16 cellular contexts compared by ENCODE assay signal in the genomic region with DNA sequence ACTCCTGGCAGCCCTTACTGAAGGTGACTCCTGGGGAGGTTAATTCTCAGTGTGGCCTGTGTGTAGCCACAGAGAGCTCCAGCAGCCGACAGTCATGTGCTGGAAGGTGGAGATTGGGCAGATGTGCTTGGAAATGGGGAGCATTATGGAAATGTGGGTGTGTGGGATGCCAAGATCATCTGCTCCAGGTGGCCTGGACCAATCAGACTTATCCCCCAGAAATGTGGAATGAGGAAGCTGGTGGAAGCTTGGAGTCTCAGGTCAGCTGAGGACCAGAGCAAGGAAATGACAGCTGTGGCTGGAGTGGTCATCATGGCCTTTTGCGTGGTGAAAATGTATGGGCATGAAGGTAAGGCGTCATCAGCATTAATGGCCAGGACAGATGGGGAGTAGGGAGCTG.
"Had no signal": no experiment of that assay in that cellular context is flagged by ENCODE, and none has a peak within 500 bp of the region (broad histone marks: within the 10 kb centered on the region; RNA-seq: fewer than 3 reads in every experiment).

No MANE protein-coding gene starts in this region.

- DNase-seq: activated CD4-positive, alpha-beta T cell treated with anti-CD3 and anti-CD28 coated beads, Interleukin-2, amount 50 U/mL, for 4 hours; activated CD4-positive, CD25-positive, alpha-beta regulatory T cell treated with anti-CD3 and anti-CD28 coated beads, Interleukin-2, amount 50 U/mL, for 72 hours; activated naive CD4-positive, alpha-beta T cell treated with Interleukin-2 at 50 U/mL for 16 hours; activated naive CD8-positive, alpha-beta T cell treated with anti-CD3 and anti-CD28 coated beads, Interleukin-2, amount 50 U/mL, for 24 hours; activated T-cell treated with anti-CD3 and anti-CD28 coated beads for 4 hours; colonic mucosa; effector CD4-positive, alpha-beta T cell; esophagus squamous epithelium; glutamatergic neuron; hypothalamus; kidney; left ventricle myocardium superior; tibial artery had no signal

- H3K4me3 ChIP-seq: colonic mucosa, esophagus squamous epithelium, tibial artery, vagina had no signal

- H3K27me3 ChIP-seq: colonic mucosa, esophagus squamous epithelium, tibial artery, vagina had no signal

- H3K27ac ChIP-seq: colonic mucosa, vagina had no signal

- H3K4me1 ChIP-seq: colonic mucosa had no signal

- H3K9me3 ChIP-seq: colonic mucosa, esophagus squamous epithelium, tibial artery, vagina had no signal

- FAIRE-seq: kidney had no signal

- H3K36me3 ChIP-seq: colonic mucosa, esophagus squamous epithelium, tibial artery, vagina had no signal

- ATAC-seq: activated naive CD8-positive, alpha-beta T cell treated with anti-CD3 and anti-CD28 coated beads, Interleukin-2, amount 50 U/mL, for 24 hours; activated T-helper 17 cell treated with anti-CD3 and anti-CD28 coated beads, Interleukin-2, amount 50 U/mL, for 72 hours; left ventricle myocardium superior; stimulated activated effector memory CD8-positive, alpha-beta T cell treated with anti-CD3 and anti-CD28 coated beads, Interleukin-12 subunit alpha, Interleukin-12 subunit beta, amount 100 ng/mL, for 72 hours had no signal
